ENCODE assay signal across 33 cellular contexts in genomic region chr4:147933779-147934178, GRCh38.
"Had no signal": no experiment of that assay in that cellular context is flagged by ENCODE, and none has a peak within 500 bp of the region (broad histone marks: within the 10 kb centered on the region; RNA-seq: fewer than 3 reads in every experiment).

No MANE protein-coding gene starts in this region.

- H3K27me3 ChIP-seq: brain microvascular endothelial cell, cardiac muscle cell had no signal

- ATAC-seq: activated T-helper 17 cell treated with anti-CD3 and anti-CD28 coated beads, Interleukin-2, amount 50 U/mL, for 72 hours; Panc1; SK-N-SH treated with all-trans-retinoic acid at 6 μM for 48 hours; T-cell had no signal

- H3K36me3 ChIP-seq: cardiac muscle cell had no signal

- DNase-seq: activated B cell treated with CpG ODN at 0.5 μM for 24 hours; activated CD4-positive, alpha-beta T cell treated with anti-CD3 and anti-CD28 coated beads for 4 hours; activated CD4-positive, CD25-positive, alpha-beta regulatory T cell treated with anti-CD3 and anti-CD28 coated beads, Interleukin-2, amount 50 U/mL, for 72 hours; activated CD8-positive, alpha-beta memory T cell treated with anti-CD3 and anti-CD28 coated beads for 24 hours; activated CD8-positive, alpha-beta memory T cell treated with anti-CD3 and anti-CD28 coated beads, Interleukin-2, amount 10 ng/mL, durations not matched to agents 7 days and 5 days; activated CD8-positive, alpha-beta memory T cell treated with anti-CD3 and anti-CD28 coated beads, Interleukin-2, amount 50 U/mL, for 48 hours; activated effector memory CD4-positive, alpha-beta T cell treated with anti-CD3 and anti-CD28 coated beads, Interleukin-2, amount 50 U/mL, for 16 hours; activated naive CD4-positive, alpha-beta T cell; activated naive CD4-positive, alpha-beta T cell treated with anti-CD3 and anti-CD28 coated beads, Interleukin-2, amount 50 U/mL, for 16 hours; activated naive CD8-positive, alpha-beta T cell treated with anti-CD3 and anti-CD28 coated beads for 36 hours; activated T-cell treated with anti-CD3 and anti-CD28 coated beads, Interleukin-2, amount 50 U/mL, for 72 hours; amniotic stem cell; aorta; brain microvascular endothelial cell; KBM-7; NCI-H1048; NCI-H1105 treated with DMSO at 0.1 percent for 48 hours; NCI-H1436; NCI-H1694; NCI-H1930; NCI-H2081 treated with DMSO at 0.1 percent for 48 hours; NCI-H345; NCI-H524 treated with DMSO at 0.1 percent for 48 hours; SIG-M5; T-helper 2 cell; T-helper 9 cell had no signal

- H3K4me3 Mint-ChIP-seq: activated B cell treated with CpG ODN at 0.5 μM for 24 hours; activated CD4-positive, alpha-beta memory T cell treated with anti-CD3 and anti-CD28 coated beads, Interleukin-2, amount 10 ng/mL, durations not matched to agents 7 days and 5 days; activated CD8-positive, alpha-beta memory T cell treated with anti-CD3 and anti-CD28 coated beads, Interleukin-2, amount 10 ng/mL, durations not matched to agents 7 days and 5 days; activated naive CD8-positive, alpha-beta T cell treated with anti-CD3 and anti-CD28 coated beads for 36 hours; activated T-cell treated with anti-CD3 and anti-CD28 coated beads, Interleukin-2, amount 50 U/mL, for 72 hours; activated T-helper 17 cell treated with anti-CD3 and anti-CD28 coated beads, Interleukin-2, amount 50 U/mL, for 72 hours; central memory CD8-positive, alpha-beta T cell; T-cell had no signal

- H3K4me3 ChIP-seq: cardiac muscle cell had no signal

- H3K9me3 Mint-ChIP-seq: activated B cell treated with CpG ODN at 0.5 μM for 24 hours; activated CD4-positive, alpha-beta memory T cell treated with anti-CD3 and anti-CD28 coated beads, Interleukin-2, amount 10 ng/mL, durations not matched to agents 7 days and 5 days; activated naive CD8-positive, alpha-beta T cell treated with anti-CD3 and anti-CD28 coated beads for 36 hours; activated T-cell treated with anti-CD3 and anti-CD28 coated beads, Interleukin-2, amount 50 U/mL, for 72 hours; activated T-helper 17 cell treated with anti-CD3 and anti-CD28 coated beads, Interleukin-2, amount 50 U/mL, for 72 hours; central memory CD8-positive, alpha-beta T cell; T-cell had no signal

- H3K27ac Mint-ChIP-seq: activated B cell treated with CpG ODN at 0.5 μM for 24 hours; activated CD4-positive, alpha-beta memory T cell treated with anti-CD3 and anti-CD28 coated beads, Interleukin-2, amount 10 ng/mL, durations not matched to agents 7 days and 5 days; activated CD8-positive, alpha-beta memory T cell treated with anti-CD3 and anti-CD28 coated beads, Interleukin-2, amount 10 ng/mL, durations not matched to agents 7 days and 5 days; activated naive CD8-positive, alpha-beta T cell treated with anti-CD3 and anti-CD28 coated beads for 36 hours; activated T-cell treated with anti-CD3 and anti-CD28 coated beads, Interleukin-2, amount 50 U/mL, for 72 hours; activated T-helper 17 cell treated with anti-CD3 and anti-CD28 coated beads, Interleukin-2, amount 50 U/mL, for 72 hours; T-cell had no signal

- H3K27me3 Mint-ChIP-seq: activated B cell treated with CpG ODN at 0.5 μM for 24 hours; activated CD4-positive, alpha-beta memory T cell treated with anti-CD3 and anti-CD28 coated beads, Interleukin-2, amount 10 ng/mL, durations not matched to agents 7 days and 5 days; activated CD8-positive, alpha-beta memory T cell treated with anti-CD3 and anti-CD28 coated beads, Interleukin-2, amount 10 ng/mL, durations not matched to agents 7 days and 5 days; activated naive CD8-positive, alpha-beta T cell treated with anti-CD3 and anti-CD28 coated beads for 36 hours; activated T-helper 17 cell treated with anti-CD3 and anti-CD28 coated beads, Interleukin-2, amount 50 U/mL, for 72 hours; central memory CD8-positive, alpha-beta T cell; T-cell had no signal

- H3K4me1 Mint-ChIP-seq: activated B cell treated with CpG ODN at 0.5 μM for 24 hours; activated CD4-positive, alpha-beta memory T cell treated with anti-CD3 and anti-CD28 coated beads, Interleukin-2, amount 10 ng/mL, durations not matched to agents 7 days and 5 days; activated CD8-positive, alpha-beta memory T cell treated with anti-CD3 and anti-CD28 coated beads, Interleukin-2, amount 10 ng/mL, durations not matched to agents 7 days and 5 days; activated naive CD8-positive, alpha-beta T cell treated with anti-CD3 and anti-CD28 coated beads for 36 hours; activated T-helper 17 cell treated with anti-CD3 and anti-CD28 coated beads, Interleukin-2, amount 50 U/mL, for 72 hours; central memory CD8-positive, alpha-beta T cell; T-cell had no signal
